ENCODE assay signal across 8 cellular contexts in the genomic region with DNA sequence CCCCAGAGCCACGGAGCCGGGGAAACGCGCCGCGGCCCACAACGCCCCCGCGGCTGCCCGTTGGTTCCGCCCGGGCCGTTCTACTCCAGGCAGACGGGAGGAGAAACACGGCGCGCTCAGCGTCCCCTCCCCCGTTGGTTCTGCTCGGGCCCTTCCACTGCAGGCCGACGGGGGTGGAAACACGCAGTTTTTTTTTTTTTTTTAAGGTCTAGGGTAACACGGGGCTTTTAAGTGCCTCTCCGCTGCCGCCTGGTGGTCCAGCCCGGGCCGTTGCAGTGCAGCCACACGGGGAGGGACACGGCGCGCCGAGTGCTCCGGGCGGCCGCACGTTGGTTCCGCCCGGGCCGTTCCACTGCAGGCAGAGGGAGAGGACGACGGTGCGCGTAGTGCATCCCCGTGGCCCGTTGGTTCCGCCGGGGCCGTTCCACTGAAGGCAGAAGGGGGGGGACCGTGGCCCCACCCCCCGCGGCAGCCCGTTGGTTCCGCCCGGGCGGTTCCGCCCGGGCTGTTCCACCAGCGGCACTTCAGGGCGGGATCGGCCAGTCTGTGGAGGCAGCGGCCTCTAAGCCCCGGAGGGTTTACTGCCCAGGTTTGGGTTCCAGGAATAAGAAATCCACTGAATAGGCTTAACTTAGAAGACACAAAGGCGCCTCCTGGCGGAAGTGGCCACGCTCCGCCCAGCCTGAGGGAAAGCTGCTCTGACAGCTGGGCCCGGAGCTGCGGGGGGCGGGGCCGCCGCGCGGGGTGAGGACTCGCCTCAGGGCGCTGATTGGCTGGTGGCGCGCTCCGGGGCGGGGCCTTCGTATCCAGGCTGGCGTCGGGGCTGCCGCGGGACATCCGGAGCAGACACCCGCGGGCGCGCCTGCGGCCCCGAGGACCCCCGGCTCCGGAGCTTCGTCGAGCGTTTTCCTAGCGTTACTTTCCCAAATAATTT. TPM values are rescaled to one million over a fixed set of nuclear protein-coding genes. Genes with fewer than 3 reads are reported as not detected.
DNase-seq lines count a peak whose midpoint lies in the region; ATAC-seq and TF ChIP-seq lines count a peak whose summit lies in the region.
"Not testable (repeated sequence)": the region's sequence is repeated elsewhere in the genome, so short reads cannot be mapped to it uniquely, and the experiment has no call there.

A gene (minus strand): TSS at position 82 of the 934 bp plus-strand sequence. CDS start 16,096 bp downstream, outside the sequence.

- H3K27ac Mint-ChIP-seq in HFFc6 = peak within 1 kb of the TSS; percentile 87

- peak; percentile 74 for DNase-seq in GM03348 (ENCODE audit: low spot score)
- peak; percentile 90 for DNase-seq in HFFc6
- DNase-seq in NB4 (ENCODE audit: low read depth) = peak; percentile 94
- DNase-seq in SK-N-DZ (ENCODE audit: low spot score) = peak; percentile 72
- DNase-seq in activated naive CD4-positive, alpha-beta T cell treated with Interleukin-2 at 50 U/mL for 16 hours = peak; percentile 83
- DNase-seq in occipital lobe (lab: John Stamatoyannopoulos, UW) = peak; percentile 76
- peak; percentile 24 to 96 (median 81) for DNase-seq in substantia nigra (lab: John Stamatoyannopoulos, UW)

- not testable (repeated sequence) for H3K36me3 Mint-ChIP-seq in HFFc6 (ENCODE audit: low read depth)

- H3K9me3 Mint-ChIP-seq in HFFc6 = not testable (repeated sequence)

- not testable (repeated sequence) for H3K27me3 Mint-ChIP-seq in HFFc6 (ENCODE audit: insufficient read depth)

- not testable (repeated sequence) for TF ChIP-seq POLR2A in NB4 (IDR thresholded peaks at IDR 0.05; ENCODE audit: extremely low read depth, insufficient read length)
- peak in 1 of 2 donors; percentile 29 for TF ChIP-seq POLR2A in gastroesophageal sphincter (IDR thresholded peaks at IDR 0.05)

- TF ChIP-seq CTCF in HFFc6 (IDR thresholded peaks at IDR 0.05); NB4 (IDR thresholded peaks at IDR 0.05; ENCODE audit: low read depth, low read length): not testable (repeated sequence)
- peak in 2 of 4 experiments; percentile 16 to 25 for TF ChIP-seq CTCF in gastroesophageal sphincter (IDR thresholded peaks at IDR 0.05)

- H3K4me3 ChIP-seq in NB4 (ENCODE audit: low read depth, low read length) (peak within 1 kb of the TSS; percentile 53), gastroesophageal sphincter (peak within 1 kb of the TSS; percentile 52 to 60)

- peak within 1 kb of the TSS; percentile 62 to 91 (median 88) for H3K27ac ChIP-seq in gastroesophageal sphincter
- peak within 1 kb of the TSS; percentile 66 for H3K27ac ChIP-seq in substantia nigra (ENCODE audit: low read depth, low read length, poor library complexity, severe bottlenecking)

- peak within 1 kb of the TSS; percentile 70 for H3K4me3 Mint-ChIP-seq in HFFc6

- H3K4me1 ChIP-seq in gastroesophageal sphincter = peaks cover 0 to 20% (median 0%) of the 10 kb centered on the region in 3 donors

- not testable (repeated sequence) for H3K27me3 ChIP-seq in gastroesophageal sphincter

- WGBS in gastroesophageal sphincter (ENCODE audit: low coverage in 1 of 2), 2 donors = no CpG with 5 or more reads among the region's 98 CpGs

- H3K36me3 ChIP-seq in gastroesophageal sphincter = not testable (repeated sequence)

- ATAC-seq in gastroesophageal sphincter = peak; percentile 93

- TF ChIP-seq EP300 in gastroesophageal sphincter (IDR thresholded peaks at IDR 0.05) = not testable (repeated sequence)

- H3K4me1 Mint-ChIP-seq in HFFc6 (ENCODE audit: low read depth) = not testable (repeated sequence)

- H3K9me3 ChIP-seq in gastroesophageal sphincter = not testable (repeated sequence)

RNA-seq across cellular contexts. Expression of the gene that starts here (rescaled TPM):
- total RNA-seq in HFFc6 (2021; fragmentation: NEBNext Ultra II Directional; extraction: Animal tissue kit (Norgen Biotek cat#: 25700)) = 10 to 100 TPM; 30.1 to 40.9 (median 33.4) TPM
- polyA plus RNA-seq in SK-N-DZ (2014; cell fraction: cytosol; rRNA removed) = 26.9 and 32.3 TPM in 2 replicates
- polyA plus RNA-seq in SK-N-DZ (2014; cell fraction: nucleus; rRNA removed) = 35.7 and 63.9 TPM in 2 replicates
- total RNA-seq in gastroesophageal sphincter = 10 to 100 TPM; 18.7 to 56.9 (median 37.9) TPM
- 61.6 TPM for total RNA-seq in occipital lobe

Comparison
In these comparisons a context has a peak if more than half of its experiments do, and no peak if none do; other contexts are left out.
1. Peak in every context shown above with its lines: DNase-seq, ATAC-seq, H3K4me3 ChIP-seq and H3K27ac ChIP-seq.